Comparison of ENCODE assay signal across 9 cellular contexts in the genomic region with DNA sequence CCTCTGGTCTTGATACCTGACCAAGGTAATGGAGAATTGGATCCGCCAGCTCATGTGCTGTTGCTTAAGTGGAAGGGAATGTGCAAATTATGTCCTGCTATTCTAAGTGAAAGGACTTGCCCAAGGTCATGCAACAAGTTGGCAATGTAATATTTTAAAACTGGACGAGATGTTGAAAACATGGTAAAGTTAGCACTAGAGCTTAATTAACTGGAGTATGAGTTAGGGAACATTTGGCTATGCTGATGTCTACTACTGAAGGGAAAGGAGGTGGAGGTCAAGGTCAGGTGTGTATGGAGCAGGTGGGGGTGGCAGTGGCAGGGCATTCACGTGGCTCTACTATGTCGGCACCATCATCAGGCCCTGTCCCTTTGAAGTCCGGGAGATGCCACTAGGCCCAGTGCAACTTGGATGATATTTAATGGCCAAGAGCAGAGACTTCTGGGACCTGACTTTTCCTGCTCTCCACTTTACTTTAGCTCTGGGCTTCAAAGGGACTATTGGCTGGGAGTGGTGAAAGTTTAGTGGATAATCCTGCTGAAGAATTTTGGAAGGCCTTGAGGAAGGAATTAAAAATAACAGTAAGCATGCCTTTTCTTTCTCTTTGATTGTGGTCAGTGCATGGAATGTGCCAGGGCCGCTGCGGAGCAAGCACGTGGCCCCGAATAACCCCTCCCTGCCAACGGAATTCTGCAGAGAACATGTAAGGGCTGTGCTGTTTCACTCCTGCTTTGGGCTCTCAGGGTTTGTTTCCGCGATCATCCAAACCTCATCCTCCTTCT. TPM values are rescaled to one million over a fixed set of nuclear protein-coding genes. Genes with fewer than 3 reads are reported as not detected.
DNase-seq lines count a peak whose midpoint lies in the region; ATAC-seq, FAIRE-seq and TF ChIP-seq lines count a peak whose summit lies in the region.
"Had no signal": no experiment of that assay in that cellular context is flagged by ENCODE, and none has a peak within 500 bp of the region (broad histone marks: within the 10 kb centered on the region; RNA-seq: fewer than 3 reads in every experiment).

No MANE protein-coding gene starts in this region.

- H4K20me1 ChIP-seq in keratinocyte (ENCODE audit: control insufficient read depth, extremely low read depth, insufficient read depth, low read length): peaks cover 9% of the 10 kb centered on the region

- H2AFZ ChIP-seq in keratinocyte (ENCODE audit: control insufficient read depth, low read length): no peak overlapping the region

- no peaks in the 10 kb centered on the region for H3K9me3 Mint-ChIP-seq in activated CD8-positive, alpha-beta T cell treated with anti-CD3 and anti-CD28 coated beads, Interleukin-2, amount 10 ng/mL, durations not matched to agents 7 days and 5 days (ENCODE audit: insufficient read depth)
- peaks cover 5% of the 10 kb centered on the region for H3K9me3 Mint-ChIP-seq in activated CD8-positive, alpha-beta T cell treated with anti-CD3 and anti-CD28 coated beads for 36 hours

- CTCF ChIA-PET in activated CD8-positive, alpha-beta T cell treated with anti-CD3 and anti-CD28 coated beads, Interleukin-2, amount 10 ng/mL, durations not matched to agents 7 days and 5 days (lab: Charles Lee): interaction anchor here (0.7 to 4.5 kb wide), 7 partner anchors 8 to 118 kb away, joined by 3 to 33 read pairs (median 3); no protein-coding TSS in a partner anchor
- CTCF ChIA-PET in activated CD8-positive, alpha-beta T cell treated with anti-CD3 and anti-CD28 coated beads for 36 hours (lab: Charles Lee): interaction anchor here (1.0 to 8.0 kb wide), 9 partner anchors 10 to 134 kb away, joined by 3 to 46 read pairs (median 3); no protein-coding TSS in a partner anchor

- H3K4me3 Mint-ChIP-seq in activated CD8-positive, alpha-beta T cell treated with anti-CD3 and anti-CD28 coated beads, Interleukin-2, amount 10 ng/mL, durations not matched to agents 7 days and 5 days: no peak overlapping the region
- no peak overlapping the region for H3K4me3 Mint-ChIP-seq in activated CD8-positive, alpha-beta T cell treated with anti-CD3 and anti-CD28 coated beads for 36 hours

- H3K36me3 Mint-ChIP-seq in activated CD8-positive, alpha-beta T cell treated with anti-CD3 and anti-CD28 coated beads, Interleukin-2, amount 10 ng/mL, durations not matched to agents 7 days and 5 days (ENCODE audit: low read depth): peaks cover 61% of the 10 kb centered on the region
- H3K36me3 Mint-ChIP-seq in activated CD8-positive, alpha-beta T cell treated with anti-CD3 and anti-CD28 coated beads for 36 hours (ENCODE audit: low read depth): peaks cover 21% of the 10 kb centered on the region

- peak overlapping the region; percentile 26 for H3K27ac Mint-ChIP-seq in activated CD8-positive, alpha-beta T cell treated with anti-CD3 and anti-CD28 coated beads, Interleukin-2, amount 10 ng/mL, durations not matched to agents 7 days and 5 days
- H3K27ac Mint-ChIP-seq in activated CD8-positive, alpha-beta T cell treated with anti-CD3 and anti-CD28 coated beads for 36 hours: no peak overlapping the region

- peaks cover 95% of the 10 kb centered on the region for H3K79me2 ChIP-seq in keratinocyte (ENCODE audit: control insufficient read depth, insufficient read depth, low read length)

- dilution Hi-C loops in keratinocyte (cut with MboI; ENCODE audit: extremely low pct_ligation_motif_present, low sequenced_read_pairs): no loop called here

- TF ChIP-seq POLR2A in tibial nerve (IDR thresholded peaks at IDR 0.05): no peak

- no peaks in the 10 kb centered on the region for H3K27me3 Mint-ChIP-seq in activated CD8-positive, alpha-beta T cell treated with anti-CD3 and anti-CD28 coated beads, Interleukin-2, amount 10 ng/mL, durations not matched to agents 7 days and 5 days (ENCODE audit: low read depth)
- H3K27me3 Mint-ChIP-seq in activated CD8-positive, alpha-beta T cell treated with anti-CD3 and anti-CD28 coated beads for 36 hours: no peaks in the 10 kb centered on the region

- no peak for TF ChIP-seq CTCF in activated CD8-positive, alpha-beta T cell treated with anti-CD3 and anti-CD28 coated beads for 36 hours (IDR thresholded peaks at IDR 0.05)
- TF ChIP-seq CTCF in ascending aorta (IDR thresholded peaks at IDR 0.05) (no peak), keratinocyte (optimal IDR thresholded peaks at IDR 0.05 in 1 of 3, IDR thresholded peaks at IDR 0.05 in 1 of 3, conservative IDR thresholded peaks at IDR 0.05 in 1 of 3; ENCODE audit: extremely low read depth in 1 of 3, insufficient read depth in 2 of 3, low read length in 3 of 3) (no peak), tibial nerve (IDR thresholded peaks at IDR 0.05) (no peak)

- TF ChIP-seq EP300 in tibial nerve (IDR thresholded peaks at IDR 0.05): peak in 1 of 2 donors; percentile 58

- H3K4me1 Mint-ChIP-seq in activated CD8-positive, alpha-beta T cell treated with anti-CD3 and anti-CD28 coated beads, Interleukin-2, amount 10 ng/mL, durations not matched to agents 7 days and 5 days (ENCODE audit: low read depth): peaks cover 90% of the 10 kb centered on the region
- H3K4me1 Mint-ChIP-seq in activated CD8-positive, alpha-beta T cell treated with anti-CD3 and anti-CD28 coated beads for 36 hours (ENCODE audit: low read depth): peaks cover 69% of the 10 kb centered on the region

- DNase-seq in activated CD8-positive, alpha-beta T cell treated with anti-CD3 and anti-CD28 coated beads, Interleukin-2, amount 10 ng/mL, durations not matched to agents 7 days and 5 days: no peak
- DNase-seq in activated CD8-positive, alpha-beta T cell treated with anti-CD3 and anti-CD28 coated beads for 36 hours: no peak
- DNase-seq in ascending aorta (ENCODE audit: low spot score in 2 of 2): peak in 1 of 2 donors; percentile 83
- DNase-seq in keratinocyte (ENCODE audit: low read depth, low spot score): no peak
- peak in 1 of 2 donors; percentile 57 for DNase-seq in tibial nerve (ENCODE audit: low spot score in 2 of 2)
- no peak for DNase-seq in SHP77 treated with DMSO at 0.1 percent for 48 hours (lab: John Stamatoyannopoulos, UW)
- DNase-seq in H7: no peak

- peaks cover 18% of the 10 kb centered on the region for H3K9me1 ChIP-seq in keratinocyte (ENCODE audit: control insufficient read depth, extremely low read depth, insufficient read depth, low read length)

- POLR2A ChIA-PET in activated CD8-positive, alpha-beta T cell treated with anti-CD3 and anti-CD28 coated beads, Interleukin-2, amount 10 ng/mL, durations not matched to agents 7 days and 5 days (lab: Charles Lee): interaction anchor here (4.0 to 10.1 kb wide), 2 partner anchors 10 to 21 kb away, joined by 19 to 124 read pairs; a partner anchor contains a TSS
- POLR2A ChIA-PET in activated CD8-positive, alpha-beta T cell treated with anti-CD3 and anti-CD28 coated beads for 36 hours (lab: Charles Lee): interaction anchor here (0.6 to 3.6 kb wide), 8 partner anchors 9 to 129 kb away, joined by 3 to 27 read pairs (median 6); a partner anchor contains a TSS

- peak overlapping the region; percentile 38 for H3K9ac ChIP-seq in keratinocyte (ENCODE audit: control insufficient read depth, extremely low read depth, insufficient read depth, low read length)

- H3K36me3 ChIP-seq in ascending aorta (no peaks in the 10 kb centered on the region), keratinocyte (ENCODE audit: control insufficient read depth in 2 of 2, extremely low read depth in 1 of 2, insufficient read depth in 2 of 2, low read length in 2 of 2) (peaks cover 6 to 33% of the 10 kb centered on the region in 2 experiments), tibial nerve (no peaks in the 10 kb centered on the region), H7 (replicated peaks; ENCODE audit: control insufficient read depth, insufficient read depth, low read length) (no peaks in the 10 kb centered on the region)

- H3K4me3 ChIP-seq in ascending aorta (peak overlapping the region in 1 of 2 donors; percentile 40), keratinocyte (ENCODE audit: control insufficient read depth in 2 of 3, extremely low read depth in 1 of 3, insufficient read depth in 2 of 3, low read depth in 1 of 3, low read length in 3 of 3) (peak overlapping the region in 1 of 3 experiments; percentile 47), tibial nerve (no peak overlapping the region), H7 (ENCODE audit: insufficient read depth, low read depth, low read length) (no peak overlapping the region)

- no peaks in the 10 kb centered on the region for H3K27me3 ChIP-seq in ascending aorta
- H3K27me3 ChIP-seq in keratinocyte (ENCODE audit: control insufficient read depth, extremely low read depth, insufficient read depth, low read length): no peaks in the 10 kb centered on the region
- no peaks in the 10 kb centered on the region for H3K27me3 ChIP-seq in tibial nerve
- H3K27me3 ChIP-seq in H7 (ENCODE audit: control insufficient read depth, insufficient read depth, low read length): no peaks in the 10 kb centered on the region

- 33 to 40% methylated on average over 12 of the region's 12 CpGs for WGBS in tibial nerve, 2 donors

- no peak for FAIRE-seq in keratinocyte (lab: Jason Lieb, UNC)

- H3K27ac ChIP-seq in ascending aorta (peak overlapping the region; percentile 65 to 67), keratinocyte (ENCODE audit: control insufficient read depth, insufficient read depth, low read length) (peak overlapping the region; percentile 50), tibial nerve (peak overlapping the region in 3 of 4 donors; percentile 54 to 76 (median 76))
- H3K27ac ChIP-seq: C4-2B had no signal

- no peak for ATAC-seq in activated CD8-positive, alpha-beta T cell treated with anti-CD3 and anti-CD28 coated beads, Interleukin-2, amount 10 ng/mL, durations not matched to agents 7 days and 5 days
- ATAC-seq in activated CD8-positive, alpha-beta T cell treated with anti-CD3 and anti-CD28 coated beads for 36 hours: no peak
- ATAC-seq in HG03135 (IDR thresholded peaks at IDR 0.05; ENCODE audit: unreplicated experiment): no peak

- peak overlapping the region; percentile 22 for H3K4me2 ChIP-seq in keratinocyte (ENCODE audit: control insufficient read depth, extremely low read depth, insufficient read depth, low read depth, low read length)

- intact Hi-C loops in activated CD8-positive, alpha-beta T cell treated with anti-CD3 and anti-CD28 coated beads for 36 hours (cut with micrococcal nuclease): loop anchor here (10.0 kb wide), 1 partner anchor 224 kb away; no protein-coding TSS in a partner anchor
- intact Hi-C loops in ascending aorta (cut with DNase I): loop anchor here (2.0 kb wide), 1 partner anchor 24 kb away; no protein-coding TSS in a partner anchor

- peaks cover 29 to 68% of the 10 kb centered on the region in 2 donors for H3K4me1 ChIP-seq in ascending aorta
- peaks cover 75% of the 10 kb centered on the region for H3K4me1 ChIP-seq in keratinocyte (ENCODE audit: control insufficient read depth, extremely low read depth, insufficient read depth, low read length)
- H3K4me1 ChIP-seq in tibial nerve: peaks cover 0 to 92% (median 60%) of the 10 kb centered on the region in 4 donors

- H3K9me3 ChIP-seq in ascending aorta (no peaks in the 10 kb centered on the region), keratinocyte (ENCODE audit: control insufficient read depth, low read depth, low read length) (no peaks in the 10 kb centered on the region), tibial nerve (no peaks in the 10 kb centered on the region)

RNA-seq across cellular contexts. Expression of a gene that starts 14.9 kb away (rescaled TPM):
- total RNA-seq in activated CD8-positive, alpha-beta T cell treated with anti-CD3 and anti-CD28 coated beads, Interleukin-2, amount 10 ng/mL, durations not matched to agents 7 days and 5 days: 10 to 100 TPM; 26.8 to 27.1 TPM
- 10 to 100 TPM; 22.3 to 24.7 TPM for total RNA-seq in activated CD8-positive, alpha-beta T cell treated with anti-CD3 and anti-CD28 coated beads for 36 hours
- total RNA-seq in ascending aorta (89.3 TPM), tibial nerve (10 to 100 TPM; 36.3 to 68.6 (median 44.1) TPM)
- polyA plus RNA-seq in keratinocyte: 30.6 to 52.9 TPM (median 33.7 TPM) in 3 replicates
- polyA plus RNA-seq in keratinocyte (2011; ENCODE audit: low read depth): 8.1 TPM
- 23.9 and 26.7 TPM in 2 replicates for polyA plus RNA-seq in keratinocyte (2011; cell fraction: cytosol; rRNA removed)
- 74.9 and 76.8 TPM in 2 replicates for polyA plus RNA-seq in keratinocyte (2011; cell fraction: nucleus; rRNA removed)
- polyA plus RNA-seq in keratinocyte (2012; ENCODE audit: low replicate concordance): 26.5 and 44.9 TPM in 2 replicates
- 45.4 to 160 TPM (median 47.7 TPM) in 3 replicates for polyA minus RNA-seq in keratinocyte
- 23.8 TPM for polyA minus RNA-seq in keratinocyte (2011; cell fraction: cytosol; rRNA and poly(A)+ RNA removed)
- 30.5 and 55.1 TPM in 2 replicates for polyA minus RNA-seq in keratinocyte (2011; cell fraction: nucleus; rRNA and poly(A)+ RNA removed)
- total RNA-seq in H7 (2014; rRNA removed; shearing (Covaris generic)): 29.2 and 30.8 TPM in 2 replicates
